1 cellular context compared by ENCODE assay signal in genomic region chr1:234978397-234979291, GRCh38.
A peak's percentile ranks its signal among the peaks of the same experiment; 100 is the strongest.
TF ChIP-seq lines count a peak whose summit lies in the region.

No MANE protein-coding gene starts in this region.

TF ChIP-seq in HepG2, 621 proteins besides CTCF, POLR2A, EP300 and RAD21 (continued from another document and continues in another):
- TF ChIP-seq PRDM4 (CRISPR knock-in tag; IDR thresholded peaks at IDR 0.05; ENCODE audit: borderline replicate concordance) (no peak), ZFY (CRISPR knock-in tag; IDR thresholded peaks at IDR 0.05) (peak; percentile 48), ARNTL (CRISPR knock-in tag; IDR thresholded peaks at IDR 0.05) (peak; percentile 75; the same call in 1 of the 2 replicates), TBP (CRISPR knock-in tag; IDR thresholded peaks at IDR 0.05) (no peak), MIER2 (CRISPR knock-in tag; IDR thresholded peaks at IDR 0.05) (no peak; the same call in 1 of the 2 replicates), MBNL3 (CRISPR knock-in tag; conservative IDR thresholded peaks at IDR 0.05) (no peak), ESRRA (CRISPR knock-in tag; IDR thresholded peaks at IDR 0.05; ENCODE audit: low read depth) (peak; percentile 76), TCF7 (IDR thresholded peaks at IDR 0.05; ENCODE audit: low read depth) (peak; percentile 92), DNMT3B (CRISPR knock-in tag; conservative IDR thresholded peaks at IDR 0.05) (no peak), ZNF124 (CRISPR knock-in tag; IDR thresholded peaks at IDR 0.05) (peak; percentile 58; the same call in 1 of the 2 replicates), SOX6 (IDR thresholded peaks at IDR 0.05) (no peak), SOX6 (CRISPR knock-in tag; IDR thresholded peaks at IDR 0.05) (peak; percentile 97), ZNF224 (CRISPR knock-in tag; IDR thresholded peaks at IDR 0.05) (0 out of 2 replicates have a peak, but pooled peaks have one; percentile 37), SAFB2 (CRISPR knock-in tag; IDR thresholded peaks at IDR 0.05; ENCODE audit: borderline replicate concordance, low read depth) (no peak; the same call in 1 of the 2 replicates), SYNCRIP (IDR thresholded peaks at IDR 0.05; ENCODE audit: insufficient read depth, low read depth, low read length) (no peak), GFI1 (CRISPR knock-in tag; IDR thresholded peaks at IDR 0.05; ENCODE audit: borderline replicate concordance) (peak; percentile 82; the same call in 1 of the 2 replicates), ZNF879 (CRISPR knock-in tag; IDR thresholded peaks at IDR 0.05) (no peak), ZNF672 (CRISPR knock-in tag; IDR thresholded peaks at IDR 0.05) (no peak), STAT5B (CRISPR knock-in tag; IDR thresholded peaks at IDR 0.05) (no peak), MTF2 (CRISPR knock-in tag; IDR thresholded peaks at IDR 0.05; ENCODE audit: borderline replicate concordance) (no peak), ZNF274 (CRISPR knock-in tag; IDR thresholded peaks at IDR 0.05) (no peak), HES4 (CRISPR knock-in tag; IDR thresholded peaks at IDR 0.05; ENCODE audit: borderline replicate concordance) (no peak), KAT7 (CRISPR knock-in tag; IDR thresholded peaks at IDR 0.05; ENCODE audit: borderline replicate concordance) (peak; percentile 62; the same call in 1 of the 2 replicates), ZNF883 (CRISPR knock-in tag; IDR thresholded peaks at IDR 0.05; ENCODE audit: not compliant biosample characterization) (no peak), HNRNPL (IDR thresholded peaks at IDR 0.05; ENCODE audit: low read depth, low read length) (0 out of 2 replicates have a peak, but pooled peaks have one; percentile 41), FUBP1 (CRISPR knock-in tag; IDR thresholded peaks at IDR 0.05; ENCODE audit: borderline replicate concordance) (no peak), HMGXB3 (CRISPR knock-in tag; IDR thresholded peaks at IDR 0.05; ENCODE audit: borderline replicate concordance) (no peak; the same call in 1 of the 2 replicates), ZNF691 (CRISPR knock-in tag; IDR thresholded peaks at IDR 0.05; ENCODE audit: borderline replicate concordance, low read depth) (peak; percentile 82; the same call in 1 of the 2 replicates), GPN1 (CRISPR knock-in tag; IDR thresholded peaks at IDR 0.05; ENCODE audit: borderline replicate concordance) (no peak), KLF13 (CRISPR knock-in tag; IDR thresholded peaks at IDR 0.05) (no peak), ADNP (CRISPR knock-in tag; IDR thresholded peaks at IDR 0.05) (no peak), SMAD3 (CRISPR knock-in tag; IDR thresholded peaks at IDR 0.05) (peak; percentile 85; the same call in 1 of the 2 replicates), MED1 (CRISPR knock-in tag; IDR thresholded peaks at IDR 0.05) (peak; percentile 100), MYPOP (CRISPR knock-in tag; IDR thresholded peaks at IDR 0.05) (peak; percentile 38; the same call in 1 of the 2 replicates), SP2 (CRISPR knock-in tag; IDR thresholded peaks at IDR 0.05) (0 out of 2 replicates have a peak, but pooled peaks have one; percentile 8), MEF2D (CRISPR knock-in tag; IDR thresholded peaks at IDR 0.05) (peak; percentile 88), ELF4 (CRISPR knock-in tag; IDR thresholded peaks at IDR 0.05; ENCODE audit: borderline replicate concordance) (no peak), ZNF251 (CRISPR knock-in tag; IDR thresholded peaks at IDR 0.05) (no peak), CSRNP1 (CRISPR knock-in tag; IDR thresholded peaks at IDR 0.05) (no peak), ZBTB8A (CRISPR knock-in tag; IDR thresholded peaks at IDR 0.05; ENCODE audit: borderline replicate concordance, low read depth) (no peak), ATF4 (CRISPR knock-in tag; IDR thresholded peaks at IDR 0.05) (peak in 1 of 2 experiments; percentile 79; a peak in 2 of 4 replicates), E2F5 (CRISPR knock-in tag; conservative IDR thresholded peaks at IDR 0.05) (no peak), RXRA (CRISPR knock-in tag; IDR thresholded peaks at IDR 0.05) (peak; percentile 94), CENPT (CRISPR knock-in tag; IDR thresholded peaks at IDR 0.05; ENCODE audit: low read depth) (no peak), ZNF558 (CRISPR knock-in tag; IDR thresholded peaks at IDR 0.05; ENCODE audit: borderline replicate concordance) (no peak), CREB3 (CRISPR knock-in tag; IDR thresholded peaks at IDR 0.05) (no peak), SIN3B (IDR thresholded peaks at IDR 0.05; ENCODE audit: low read length) (no peak), PBX3 (CRISPR knock-in tag; IDR thresholded peaks at IDR 0.05; ENCODE audit: borderline replicate concordance) (no peak), ARHGAP35 (CRISPR knock-in tag; IDR thresholded peaks at IDR 0.05; ENCODE audit: borderline replicate concordance) (no peak; the same call in 1 of the 2 replicates), TRIM24 (CRISPR knock-in tag; IDR thresholded peaks at IDR 0.05) (no peak)
